Comparison of ENCODE assay signal across 8 cellular contexts in the genomic region with DNA sequence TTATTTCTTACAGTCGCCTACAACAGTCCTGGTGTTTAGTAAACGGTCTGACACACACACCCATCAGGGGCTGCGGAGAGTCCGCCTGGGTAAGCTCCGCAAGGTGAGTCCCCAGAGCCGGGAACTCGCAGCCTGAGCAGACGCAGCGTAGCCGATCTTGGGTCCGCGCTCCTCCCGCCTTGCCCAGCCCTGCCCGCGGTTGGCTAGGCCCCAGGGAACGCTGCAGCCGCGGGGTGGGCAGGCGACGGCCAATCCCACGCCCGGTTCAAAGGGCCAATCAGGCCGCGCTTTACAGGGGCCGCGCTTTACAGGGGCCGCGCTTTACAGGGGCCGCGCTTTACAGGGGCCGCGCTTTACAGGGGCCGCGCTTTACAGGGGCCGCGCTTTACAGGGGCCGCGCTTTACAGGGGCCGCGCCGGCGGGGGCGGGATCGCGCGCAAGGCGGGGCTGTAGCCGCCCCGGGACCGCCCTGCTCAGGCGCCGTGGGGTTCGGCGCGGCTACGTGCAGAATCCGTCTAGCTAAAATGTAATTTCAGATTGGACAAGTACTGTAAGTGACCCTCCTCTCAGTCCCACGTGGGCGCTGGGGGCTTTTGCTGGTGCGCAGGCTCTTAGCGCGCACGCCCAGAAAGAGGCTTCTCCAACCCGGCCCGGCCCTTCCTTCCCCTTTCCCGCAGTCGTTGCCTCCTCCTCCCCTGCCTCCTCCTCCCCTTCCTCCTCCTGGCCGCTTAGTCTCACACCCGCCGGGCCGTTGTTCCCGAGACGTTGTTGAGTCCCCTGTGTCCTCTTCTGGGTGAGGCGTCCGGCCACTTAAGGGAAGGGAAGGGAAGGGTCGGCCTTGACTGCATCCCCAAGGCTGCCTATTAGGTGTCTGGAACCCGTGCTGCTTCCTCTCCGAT. TPM values are rescaled to one million over a fixed set of nuclear protein-coding genes. Genes with fewer than 3 reads are reported as not detected.
DNase-seq lines count a peak whose midpoint lies in the region; ATAC-seq and TF ChIP-seq lines count a peak whose summit lies in the region.

A gene with protein sequence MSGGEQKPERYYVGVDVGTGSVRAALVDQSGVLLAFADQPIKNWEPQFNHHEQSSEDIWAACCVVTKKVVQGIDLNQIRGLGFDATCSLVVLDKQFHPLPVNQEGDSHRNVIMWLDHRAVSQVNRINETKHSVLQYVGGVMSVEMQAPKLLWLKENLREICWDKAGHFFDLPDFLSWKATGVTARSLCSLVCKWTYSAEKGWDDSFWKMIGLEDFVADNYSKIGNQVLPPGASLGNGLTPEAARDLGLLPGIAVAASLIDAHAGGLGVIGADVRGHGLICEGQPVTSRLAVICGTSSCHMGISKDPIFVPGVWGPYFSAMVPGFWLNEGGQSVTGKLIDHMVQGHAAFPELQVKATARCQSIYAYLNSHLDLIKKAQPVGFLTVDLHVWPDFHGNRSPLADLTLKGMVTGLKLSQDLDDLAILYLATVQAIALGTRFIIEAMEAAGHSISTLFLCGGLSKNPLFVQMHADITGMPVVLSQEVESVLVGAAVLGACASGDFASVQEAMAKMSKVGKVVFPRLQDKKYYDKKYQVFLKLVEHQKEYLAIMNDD (plus strand): TSS at position 737 of the 899 bp plus-strand sequence. CDS start 24,456 bp downstream, outside the sequence.

- DNase-seq in ACHN, result peak; percentile 98
- peak; percentile 97 for DNase-seq in NCI-H2196 treated with DMSO at 0.1 percent for 48 hours (lab: John Stamatoyannopoulos, UW; ENCODE audit: unreplicated experiment)
- DNase-seq in breast epithelium (ENCODE audit: low spot score in 2 of 2), result peak; percentile 94 to 97

- peak; percentile 81 for TF ChIP-seq POLR2A in breast epithelium (IDR thresholded peaks at IDR 0.05)

- H3K27me3 ChIP-seq in breast epithelium, result no peaks in the 10 kb centered on the region
- H3K27me3 ChIP-seq in iPS-20b (ENCODE audit: insufficient read depth, low read length), result peaks cover 12% of the 10 kb centered on the region

- intact Hi-C loops in breast epithelium (cut with DNase I; ENCODE audit: low total_unique reads), result no loop called here

- H3K9me3 ChIP-seq in breast epithelium (no peaks in the 10 kb centered on the region), iPS-20b (ENCODE audit: insufficient read depth, low read depth, low read length) (no peaks in the 10 kb centered on the region)

- H3K27ac ChIP-seq in VCaP, result peak within 1 kb of the TSS; percentile 86
- peak within 1 kb of the TSS; percentile 98 to 99 for H3K27ac ChIP-seq in breast epithelium
- peak within 1 kb of the TSS; percentile 99 for H3K27ac ChIP-seq in iPS-20b (ENCODE audit: low read length)
- H3K27ac ChIP-seq in skin epidermis, result peak within 1 kb of the TSS; percentile 44 to 99 (median 95)

- TF ChIP-seq CTCF in VCaP (conservative IDR thresholded peaks at IDR 0.05) (no peak), breast epithelium (IDR thresholded peaks at IDR 0.05) (no peak)

- in situ Hi-C loops in ACHN (cut with HindIII; ENCODE audit: low pct_ligation_motif_present, low pct_unique_long_range_greater_than_20kb, low sequenced_read_pairs), result no loop called here

- H3K4me3 ChIP-seq in breast epithelium (peak within 1 kb of the TSS; percentile 43 to 69 (median 63)), iPS-20b (ENCODE audit: low read length) (peak within 1 kb of the TSS; percentile 80), skin epidermis (peak within 1 kb of the TSS; percentile 40 to 53 (median 46))

- H3K4me1 ChIP-seq in breast epithelium (no peaks in the 10 kb centered on the region), iPS-20b (ENCODE audit: insufficient read depth, low read length) (peaks cover 14% of the 10 kb centered on the region)

- ATAC-seq in GM18870 (IDR thresholded peaks at IDR 0.05; ENCODE audit: unreplicated experiment), result peak; percentile 97
- peak; percentile 88 for ATAC-seq in HG03108 (IDR thresholded peaks at IDR 0.05; ENCODE audit: unreplicated experiment)

- no peaks in the 10 kb centered on the region for H3K36me3 ChIP-seq in breast epithelium
- no peaks in the 10 kb centered on the region for H3K36me3 ChIP-seq in iPS-20b (ENCODE audit: insufficient read depth, low read depth, low read length)

- H3K9ac ChIP-seq in iPS-20b (ENCODE audit: low read depth, low read length), result peak within 1 kb of the TSS; percentile 79; the same call in 1 of the 2 replicates

RNA-seq across cellular contexts. Expression of the gene that starts here (rescaled TPM):
- 10 to 100 TPM; 16.2 to 50.3 (median 29.2) TPM for total RNA-seq in breast epithelium

Comparison
In these comparisons a context has a peak if more than half of its experiments do, and no peak if none do; other contexts are left out.
1. Peak in every context shown above with its lines: DNase-seq, ATAC-seq, H3K4me3 ChIP-seq and H3K27ac ChIP-seq.